7 cellular contexts compared by ENCODE assay signal in genomic region chr21:5128257-5128656, GRCh38.
DNase-seq lines count a peak whose midpoint lies in the region; ATAC-seq lines count a peak whose summit lies in the region.
"Not testable (repeated sequence)": the region's sequence is repeated elsewhere in the genome, so short reads cannot be mapped to it uniquely, and the experiment has no call there.

No MANE protein-coding gene starts in this region.

- H3K4me3 ChIP-seq in esophagus (ENCODE audit: low read depth in 1 of 2, low read length in 2 of 2), result peak overlapping the region; percentile 39 to 54

- peak; percentile 86 for ATAC-seq in GM19328 (IDR thresholded peaks at IDR 0.05; ENCODE audit: unreplicated experiment)
- peak; percentile 89 for ATAC-seq in HG03066 (IDR thresholded peaks at IDR 0.05; ENCODE audit: low read depth, unreplicated experiment)
- ATAC-seq in memory B cell (ENCODE audit: low read depth), result peak; percentile 89

- DNase-seq in RKO (ENCODE audit: low spot score) (peak; percentile 85), activated T-helper 1 cell treated with Interleukin-2 at 50 U/mL for 16 hours (ENCODE audit: low read depth) (peak; percentile 95), memory B cell (ENCODE audit: low spot score in 2 of 2) (peak; percentile 94 to 95)
- peak; percentile 98 for DNase-seq in stimulated activated CD4-positive, alpha-beta T cell treated with anti-CD3 and anti-CD28 coated beads, Interleukin-15, amount 100 ng/mL, for 24 hours

- not testable (repeated sequence) for H3K9me3 Mint-ChIP-seq in memory B cell

- not testable (repeated sequence) for H3K27me3 ChIP-seq in esophagus (ENCODE audit: control insufficient read depth in 1 of 2, insufficient read depth in 2 of 2, low read length in 2 of 2)

- H3K27ac Mint-ChIP-seq in memory B cell, result not testable (repeated sequence)

- H3K9me3 ChIP-seq in esophagus (ENCODE audit: control insufficient read depth in 2 of 2, insufficient read depth in 1 of 2, low read depth in 1 of 2, low read length in 1 of 2), result not testable (repeated sequence)

- not testable (repeated sequence) for H3K4me1 Mint-ChIP-seq in memory B cell

- H3K27ac ChIP-seq in esophagus (ENCODE audit: low read depth in 2 of 2, low read length in 1 of 2), result peak overlapping the region in 1 of 2 donors; percentile 68

- H3K36me3 ChIP-seq in esophagus (ENCODE audit: control insufficient read depth in 2 of 2, insufficient read depth in 2 of 2, low read length in 1 of 2), result not testable (repeated sequence)

- H3K4me3 Mint-ChIP-seq in memory B cell, result peak overlapping the region; percentile 37

- WGBS in esophagus, 2 donors, result 0 to 1% methylated on average over 9 to 35 of the region's 42 CpGs

- H3K4me1 ChIP-seq in esophagus (ENCODE audit: control insufficient read depth in 2 of 2, insufficient read depth in 2 of 2, low read length in 1 of 2), result not testable (repeated sequence)

- H3K27me3 Mint-ChIP-seq in memory B cell, result not testable (repeated sequence)

- H3K36me3 Mint-ChIP-seq in memory B cell, result not testable (repeated sequence)
